22 cellular contexts compared by ENCODE assay signal in genomic region chr15:40084657-40085056, GRCh38. TPM values are rescaled to one million over a fixed set of nuclear protein-coding genes. Genes with fewer than 3 reads are reported as not detected.
DNase-seq lines count a peak whose midpoint lies in the region; ATAC-seq and TF ChIP-seq lines count a peak whose summit lies in the region.
"Had no signal": no experiment of that assay in that cellular context is flagged by ENCODE, and none has a peak within 500 bp of the region (broad histone marks: within the 10 kb centered on the region; RNA-seq: fewer than 3 reads in every experiment).

No MANE protein-coding gene starts in this region.

- H3K4me3 Mint-ChIP-seq in brain (peak overlapping the region in 1 of 5 experiments; percentile 15), nephron progenitor cell (peak overlapping the region; percentile 31)
- no peak overlapping the region for H3K4me3 Mint-ChIP-seq in activated CD8-positive, alpha-beta T cell treated with anti-CD3 and anti-CD28 coated beads, Interleukin-2, amount 10 ng/mL, durations not matched to agents 7 days and 5 days
- H3K4me3 Mint-ChIP-seq: CD4-positive, CD25-positive, alpha-beta regulatory T cell; GM23338 had no signal

- CTCF ChIA-PET in A673 (lab: Charles Lee), result no interaction called here
- CTCF ChIA-PET in activated CD8-positive, alpha-beta T cell treated with anti-CD3 and anti-CD28 coated beads, Interleukin-2, amount 10 ng/mL, durations not matched to agents 7 days and 5 days (lab: Charles Lee), result interaction anchor here (27.7 kb wide), 1 partner anchor 25 kb away, joined by 387 read pairs; the partner anchor contains the start of gene BMF

- H3K27me3 ChIP-seq in A673 (replicated peaks; ENCODE audit: insufficient read depth, low read depth, low read length, poor library complexity), result no peaks in the 10 kb centered on the region

- H3K27ac Mint-ChIP-seq in brain (peak overlapping the region in 3 of 5 experiments; percentile 48 to 97 (median 62)), nephron progenitor cell (peak overlapping the region; percentile 52)
- H3K27ac Mint-ChIP-seq in activated CD8-positive, alpha-beta T cell treated with anti-CD3 and anti-CD28 coated beads, Interleukin-2, amount 10 ng/mL, durations not matched to agents 7 days and 5 days, result no peak overlapping the region
- H3K27ac Mint-ChIP-seq: GM23338 had no signal

- BruUV-seq in A673 (replicated peaks; lab: Mats Ljungman, UMichigan), result no TSS peak

- H3K9me3 Mint-ChIP-seq in brain (peaks cover 0 to 10% (median 0%) of the 10 kb centered on the region in 5 experiments), nephron progenitor cell (no peaks in the 10 kb centered on the region)
- no peaks in the 10 kb centered on the region for H3K9me3 Mint-ChIP-seq in activated CD8-positive, alpha-beta T cell treated with anti-CD3 and anti-CD28 coated beads, Interleukin-2, amount 10 ng/mL, durations not matched to agents 7 days and 5 days (ENCODE audit: insufficient read depth)
- H3K9me3 Mint-ChIP-seq: CD4-positive, CD25-positive, alpha-beta regulatory T cell; GM23338 had no signal

- intact Hi-C loops in A673 (cut with micrococcal nuclease; ENCODE audit: unreplicated experiment), result no loop called here

- no peaks in the 10 kb centered on the region for H3K9me3 ChIP-seq in A673 (ENCODE audit: low read depth, low read length, poor library complexity, severe bottlenecking)

- TF ChIP-seq CTCF in A673 (conservative IDR thresholded peaks at IDR 0.05; ENCODE audit: low read depth, low read length) (no peak), brain (conservative IDR thresholded peaks at IDR 0.05) (no peak), nephron progenitor cell (IDR thresholded peaks at IDR 0.05) (no peak)

- peaks cover 3% of the 10 kb centered on the region for H3K36me3 ChIP-seq in A673 (ENCODE audit: insufficient read depth, low read length, poor library complexity, severe bottlenecking)

- TF ChIP-seq RAD21 in Ishikawa (IDR thresholded peaks at IDR 0.05; ENCODE audit: low read depth), result no peak

- H3K4me1 Mint-ChIP-seq in brain (peaks cover 95% of the 10 kb centered on the region), nephron progenitor cell (peaks cover 95% of the 10 kb centered on the region)
- H3K4me1 Mint-ChIP-seq in activated CD8-positive, alpha-beta T cell treated with anti-CD3 and anti-CD28 coated beads, Interleukin-2, amount 10 ng/mL, durations not matched to agents 7 days and 5 days (ENCODE audit: low read depth), result peaks cover 31% of the 10 kb centered on the region

- peak overlapping the region; percentile 96 for H3K27ac ChIP-seq in A673 (ENCODE audit: low read depth, low read length, poor library complexity, severe bottlenecking)

- peaks cover 83% of the 10 kb centered on the region for H3K4me1 ChIP-seq in A673 (ENCODE audit: insufficient read depth, low read length, poor library complexity, severe bottlenecking)

- POLR2A ChIA-PET in A673 (lab: Charles Lee; ENCODE audit: low non-redundant PET), result interaction anchor here (1.0 kb wide), 1 partner anchor 22 kb away, joined by 4 read pairs; no protein-coding TSS in a partner anchor
- POLR2A ChIA-PET in activated CD8-positive, alpha-beta T cell treated with anti-CD3 and anti-CD28 coated beads, Interleukin-2, amount 10 ng/mL, durations not matched to agents 7 days and 5 days (lab: Charles Lee), result interaction anchor here (0.6 kb wide), 1 partner anchor 15 kb away, joined by 3 read pairs; no protein-coding TSS in a partner anchor

- 0 out of 2 replicates have a peak, but pooled peaks have one; percentile 15 for TF ChIP-seq EP300 in Ishikawa (IDR thresholded peaks at IDR 0.05; ENCODE audit: borderline replicate concordance)

- H3K36me3 Mint-ChIP-seq in brain, result peaks cover 5% of the 10 kb centered on the region
- peaks cover 5% of the 10 kb centered on the region for H3K36me3 Mint-ChIP-seq in nephron progenitor cell (ENCODE audit: low read depth)
- no peaks in the 10 kb centered on the region for H3K36me3 Mint-ChIP-seq in activated CD8-positive, alpha-beta T cell treated with anti-CD3 and anti-CD28 coated beads, Interleukin-2, amount 10 ng/mL, durations not matched to agents 7 days and 5 days (ENCODE audit: low read depth)
- H3K36me3 Mint-ChIP-seq: CD4-positive, CD25-positive, alpha-beta regulatory T cell had no signal

- DNase-seq in A673 (ENCODE audit: low spot score) (no peak), nephron progenitor cell (no peak), NCI-H1436 treated with DMSO at 0.1 percent for 48 hours (lab: John Stamatoyannopoulos, UW) (no peak)
- DNase-seq in activated CD8-positive, alpha-beta memory T cell treated with anti-CD3 and anti-CD28 coated beads for 24 hours, result no peak
- no peak for DNase-seq in activated CD8-positive, alpha-beta T cell treated with anti-CD3 and anti-CD28 coated beads, Interleukin-2, amount 10 ng/mL, durations not matched to agents 7 days and 5 days
- DNase-seq: activated CD4-positive, alpha-beta T cell treated with anti-CD3 and anti-CD28 coated beads, Interleukin-2, amount 50 U/mL, for 1 hour; activated CD8-positive, alpha-beta memory T cell treated with anti-CD3 and anti-CD28 coated beads, Interleukin-2, amount 50 U/mL, for 48 hours; activated gamma-delta T cell; CD4-positive, CD25-positive, alpha-beta regulatory T cell; dermis blood vessel endothelial cell; hippocampal formation; islet precursor cell; NCI-H1417; NCI-H510A treated with DMSO at 0.1 percent for 48 hours; T-helper 1 cell had no signal

- no peak for ATAC-seq in activated CD8-positive, alpha-beta T cell treated with anti-CD3 and anti-CD28 coated beads, Interleukin-2, amount 10 ng/mL, durations not matched to agents 7 days and 5 days
- no peak for ATAC-seq in GM21529 (IDR thresholded peaks at IDR 0.05; ENCODE audit: unreplicated experiment)
- ATAC-seq: GM12878, GM23338, Right ventricle myocardium inferior had no signal

- no peak overlapping the region for H3K4me3 ChIP-seq in A673 (ENCODE audit: low read depth, low read length, poor library complexity, severe bottlenecking)
- H3K4me3 ChIP-seq: GM12878, GM23338, lung had no signal

- H3K27me3 Mint-ChIP-seq in brain (peaks cover 48% of the 10 kb centered on the region), nephron progenitor cell (ENCODE audit: low read depth, poor library complexity) (no peaks in the 10 kb centered on the region)
- peaks cover 24% of the 10 kb centered on the region for H3K27me3 Mint-ChIP-seq in activated CD8-positive, alpha-beta T cell treated with anti-CD3 and anti-CD28 coated beads, Interleukin-2, amount 10 ng/mL, durations not matched to agents 7 days and 5 days (ENCODE audit: low read depth)

TF ChIP-seq in Ishikawa, 13 proteins besides CTCF, POLR2A, EP300 and RAD21:
- TF ChIP-seq ZBTB7A (IDR thresholded peaks at IDR 0.05; ENCODE audit: low read depth) (no peak), CREB1 (IDR thresholded peaks at IDR 0.05; ENCODE audit: low read depth) (no peak), CEBPB (IDR thresholded peaks at IDR 0.05) (no peak), NFIC (IDR thresholded peaks at IDR 0.05) (no peak; the same call in 1 of the 2 replicates), REST (IDR thresholded peaks at IDR 0.05; ENCODE audit: low read depth) (no peak), TEAD4 (IDR thresholded peaks at IDR 0.05) (no peak), TCF12 (IDR thresholded peaks at IDR 0.05; ENCODE audit: low read depth) (peak; percentile 59; the same call in 1 of the 2 replicates)
TF ChIP-seq in Ishikawa: peak in this region for 1.

RNA-seq across cellular contexts. Expression of gene BMF, which starts 24.0 kb away (rescaled TPM):
- 18.5 and 29.9 TPM in 2 replicates for total RNA-seq in A673 (2021)
- polyA plus RNA-seq in brain (ENCODE audit: insufficient read depth, low read depth, low replicate concordance), result 22.7 TPM
- total RNA-seq in activated CD8-positive, alpha-beta T cell treated with anti-CD3 and anti-CD28 coated beads, Interleukin-2, amount 10 ng/mL, durations not matched to agents 7 days and 5 days, result 1 to 10 TPM; 2.2 to 4.0 TPM

RNA-seq across cellular contexts. Expression of gene SRP14, which starts 45.7 kb away (rescaled TPM):
- total RNA-seq in A673 (2021), result 272 and 274 TPM in 2 replicates
- polyA plus RNA-seq in brain (ENCODE audit: insufficient read depth, low read depth, low replicate concordance), result 457 TPM
- total RNA-seq in activated CD8-positive, alpha-beta T cell treated with anti-CD3 and anti-CD28 coated beads, Interleukin-2, amount 10 ng/mL, durations not matched to agents 7 days and 5 days, result 100 to 1,000 TPM; 178 to 182 TPM
